In genomic region chr10:28533571-28534304, GRCh38 we compare ENCODE assay signal across 8 cellular contexts. TPM values are rescaled to one million over a fixed set of nuclear protein-coding genes. Genes with fewer than 3 reads are reported as not detected.
DNase-seq lines count a peak whose midpoint lies in the region; ATAC-seq and TF ChIP-seq lines count a peak whose summit lies in the region.

No MANE protein-coding gene starts in this region.

- peak; percentile 18 for ATAC-seq in HG03095 (IDR thresholded peaks at IDR 0.05; ENCODE audit: unreplicated experiment)

- TF ChIP-seq CTCF in glutamatergic neuron (IDR thresholded peaks at IDR 0.05; ENCODE audit: partially characterized antibody, unreplicated experiment) (no peak), osteocyte (IDR thresholded peaks at IDR 0.05) (no peak)

- H3K27ac Mint-ChIP-seq in activated naive CD4-positive, alpha-beta T cell treated with anti-CD3 and anti-CD28 coated beads, Interleukin-2, amount 50 U/mL, for 24 hours: peak overlapping the region; percentile 93
- H3K27ac Mint-ChIP-seq in glutamatergic neuron (ENCODE audit: unreplicated experiment) (peak overlapping the region; percentile 95), osteocyte (ENCODE audit: unreplicated experiment) (peak overlapping the region; percentile 90)

- peaks cover 33% of the 10 kb centered on the region for H3K36me3 Mint-ChIP-seq in activated naive CD4-positive, alpha-beta T cell treated with anti-CD3 and anti-CD28 coated beads, Interleukin-2, amount 50 U/mL, for 24 hours
- H3K36me3 Mint-ChIP-seq in glutamatergic neuron (ENCODE audit: unreplicated experiment) (no peaks in the 10 kb centered on the region), osteocyte (ENCODE audit: unreplicated experiment) (peaks cover 43% of the 10 kb centered on the region)

- H3K4me1 Mint-ChIP-seq in activated naive CD4-positive, alpha-beta T cell treated with anti-CD3 and anti-CD28 coated beads, Interleukin-2, amount 50 U/mL, for 24 hours: peaks cover 70% of the 10 kb centered on the region
- H3K4me1 Mint-ChIP-seq in glutamatergic neuron (ENCODE audit: low read depth, unreplicated experiment): peaks cover 8% of the 10 kb centered on the region
- H3K4me1 Mint-ChIP-seq in osteocyte (ENCODE audit: unreplicated experiment): peaks cover 55% of the 10 kb centered on the region

- peak overlapping the region; percentile 84 for H3K4me3 ChIP-seq in SJCRH30

- H3K27me3 ChIP-seq in SJCRH30: no peaks in the 10 kb centered on the region

- H3K36me3 ChIP-seq in SJCRH30: peaks cover 48% of the 10 kb centered on the region

- H3K9me3 ChIP-seq in SJCRH30 (replicated peaks): no peaks in the 10 kb centered on the region

- no peaks in the 10 kb centered on the region for H3K9me3 Mint-ChIP-seq in activated naive CD4-positive, alpha-beta T cell treated with anti-CD3 and anti-CD28 coated beads, Interleukin-2, amount 50 U/mL, for 24 hours
- H3K9me3 Mint-ChIP-seq in glutamatergic neuron (ENCODE audit: unreplicated experiment) (peaks cover 16% of the 10 kb centered on the region), osteocyte (ENCODE audit: unreplicated experiment) (no peaks in the 10 kb centered on the region)

- no peaks in the 10 kb centered on the region for H3K27me3 Mint-ChIP-seq in activated naive CD4-positive, alpha-beta T cell treated with anti-CD3 and anti-CD28 coated beads, Interleukin-2, amount 50 U/mL, for 24 hours
- H3K27me3 Mint-ChIP-seq in glutamatergic neuron (ENCODE audit: unreplicated experiment): peaks cover 13% of the 10 kb centered on the region
- no peaks in the 10 kb centered on the region for H3K27me3 Mint-ChIP-seq in osteocyte (ENCODE audit: unreplicated experiment)

- H3K27ac ChIP-seq in SJCRH30: peak overlapping the region; percentile 83
- peak overlapping the region; percentile 78 for H3K27ac ChIP-seq in temporal lobe (ENCODE audit: low read depth, low read length)

- peak overlapping the region; percentile 95 for H3K4me3 Mint-ChIP-seq in activated naive CD4-positive, alpha-beta T cell treated with anti-CD3 and anti-CD28 coated beads, Interleukin-2, amount 50 U/mL, for 24 hours
- H3K4me3 Mint-ChIP-seq in glutamatergic neuron (ENCODE audit: unreplicated experiment) (peak overlapping the region; percentile 98), osteocyte (ENCODE audit: unreplicated experiment) (peak overlapping the region; percentile 98)

- DNase-seq in NCI-H1436 (lab: John Stamatoyannopoulos, UW) (peak; percentile 35), NCI-H1436 treated with DMSO at 0.1 percent for 48 hours (lab: John Stamatoyannopoulos, UW) (no peak), SJCRH30 (peak; percentile 70 to 72), glutamatergic neuron (peak; percentile 72), osteocyte (ENCODE audit: extremely low spot score, unreplicated experiment) (no peak)

- H3K4me1 ChIP-seq in SJCRH30: 0 out of 2 replicates have a peak, but pooled peaks cover 4% of the 10 kb centered on the region

RNA-seq across cellular contexts. Expression of gene WAC, which starts 0.8 kb away (rescaled TPM):
- total RNA-seq in SJCRH30 (2014; rRNA removed; shearing (Covaris generic)): 121 and 142 TPM in 2 replicates
- total RNA-seq in glutamatergic neuron (ENCODE audit: unreplicated experiment) (121 TPM), osteocyte (110 and 122 TPM in 2 replicates), temporal lobe (54.8 TPM)

Comparison
In these comparisons a context has a peak if more than half of its experiments do, and no peak if none do; other contexts are left out.
1. DNase-seq: peak in NCI-H1436 (single experiment), SJCRH30 (2 of 2) and glutamatergic neuron (single experiment); none in NCI-H1436 treated with DMSO at 0.1 percent for 48 hours (single experiment) and osteocyte (single experiment).
2. Peak in every context shown above with its lines, with median percentiles within 50 percentile points of each other: H3K27ac Mint-ChIP-seq and H3K4me3 Mint-ChIP-seq.